Comparison of ENCODE assay signal across 8 cellular contexts in genomic region chr4:20251796-20252655, GRCh38. TPM values are rescaled to one million over a fixed set of nuclear protein-coding genes. Genes with fewer than 3 reads are reported as not detected.
DNase-seq lines count a peak whose midpoint lies in the region; FAIRE-seq and TF ChIP-seq lines count a peak whose summit lies in the region.

TSS of gene SLIT2 (plus strand) at chr4:20251905. CDS start at chr4:20253816, 1,911 bp downstream.

- H2BK15ac ChIP-seq in H1 (ENCODE audit: low read length), result no peak within 1 kb of the TSS

- H3K9ac ChIP-seq in MM.1S (ENCODE audit: low read length), result peak within 1 kb of the TSS; percentile 43; the same call in 1 of the 2 replicates
- H3K9ac ChIP-seq in H1 (replicated peaks in 1 of 4; ENCODE audit: extremely low read depth in 1 of 4, low read depth in 3 of 4, low read length in 3 of 4), result peak within 1 kb of the TSS; percentile 31 to 72 (median 40); a peak in 6 of 7 replicates

- no peak within 1 kb of the TSS for H4K91ac ChIP-seq in H1 (replicated peaks; ENCODE audit: insufficient read length, low read length)

- no peak for TF ChIP-seq RAD21 in H1 (IDR thresholded peaks at IDR 0.05 in 1 of 2, conservative IDR thresholded peaks at IDR 0.05 in 1 of 2; ENCODE audit: low read depth in 2 of 2, low read length in 2 of 2)

- peak within 1 kb of the TSS; percentile 31 for H3K27ac Mint-ChIP-seq in T-helper 1 cell treated with Interleukin-12 subunit alpha and Interleukin-12 subunit beta and Interleukin-4 antibody, amounts not matched to agents 30 μg/mL and 1 μg/mL, for 36 hours

- 0 out of 2 replicates have a peak, but pooled peaks cover 3% of the 10 kb centered on the region for H3K4me1 ChIP-seq in HEK293 (ENCODE audit: control insufficient read depth, insufficient read depth, low read length)
- no peaks in the 10 kb centered on the region; the same call in 1 of the 2 replicates for H3K4me1 ChIP-seq in MM.1S (ENCODE audit: low read length)
- H3K4me1 ChIP-seq in H1 (replicated peaks in 1 of 4; ENCODE audit: control insufficient read depth in 3 of 4, insufficient read depth in 4 of 4, low read length in 3 of 4), result peaks cover 2 to 27% (median 16%) of the 10 kb centered on the region in 4 experiments; a peak in 6 of 7 replicates

- peaks cover 2% of the 10 kb centered on the region for H3K4me1 Mint-ChIP-seq in T-helper 1 cell treated with Interleukin-12 subunit alpha and Interleukin-12 subunit beta and Interleukin-4 antibody, amounts not matched to agents 30 μg/mL and 1 μg/mL, for 36 hours (ENCODE audit: low read depth)

- peak within 1 kb of the TSS; percentile 84 for H3K4me3 ChIP-seq in HEK293 (ENCODE audit: low read depth, low read length)
- peak within 1 kb of the TSS; percentile 76 for H3K4me3 ChIP-seq in MM.1S (ENCODE audit: low read length)
- peak within 1 kb of the TSS; percentile 78 to 86 (median 80) for H3K4me3 ChIP-seq in H1 (ENCODE audit: extremely low read depth in 1 of 4, insufficient read depth in 2 of 4, low read depth in 3 of 4, low read length in 4 of 4)

- H3K79me2 ChIP-seq in MM.1S (ENCODE audit: low read length), result no peaks in the 10 kb centered on the region
- no peaks in the 10 kb centered on the region for H3K79me2 ChIP-seq in H1 (ENCODE audit: control insufficient read depth in 1 of 2, insufficient read depth in 2 of 2, low read length in 2 of 2)

- H2AK5ac ChIP-seq in H1 (ENCODE audit: low read depth, low read length), result no peak within 1 kb of the TSS

- peak; percentile 76 to 77; a peak in 2 of 3 replicates for TF ChIP-seq POLR2A in H1 (IDR thresholded peaks at IDR 0.05; ENCODE audit: control extremely low read depth in 1 of 2, low read depth in 2 of 2, low read length in 2 of 2)

- FAIRE-seq in H1 (lab: Jason Lieb, UNC), result no peak

- H3K23me2 ChIP-seq in H1 (ENCODE audit: low read depth, low read length), result peaks cover 33% of the 10 kb centered on the region

- CTCF ChIA-PET in HEK293 (lab: Yijun Ruan, JAX), result interaction anchor here (1.1 kb wide), 1 partner anchor 25 kb away, joined by 3 read pairs; no protein-coding TSS in a partner anchor
- CTCF ChIA-PET in H1 (lab: Charles Lee; ENCODE audit: partially characterized antibody), result interaction anchor here (1.5 kb wide), 1 partner anchor 15 kb away, joined by 5 read pairs; no protein-coding TSS in a partner anchor

- no peak within 1 kb of the TSS for H3K14ac ChIP-seq in H1 (ENCODE audit: insufficient read length)

- POLR2A ChIA-PET in HEK293 (lab: Yijun Ruan, JAX) (interaction anchor here (0.7 to 3.6 kb wide), 15 partner anchors 8 to 507 kb away, joined by 3 to 26 read pairs (median 3); no protein-coding TSS in a partner anchor), H1 (lab: Charles Lee; ENCODE audit: partially characterized antibody) (interaction anchor here (0.6 to 3.6 kb wide), 25 partner anchors 8 to 1560 kb away, joined by 3 to 19 read pairs (median 3); no protein-coding TSS in a partner anchor)

- H2BK5ac ChIP-seq in H1 (ENCODE audit: low read depth, low read length), result no peak within 1 kb of the TSS

- H3K4me2 ChIP-seq in MM.1S (ENCODE audit: low read depth, low read length) (peak within 1 kb of the TSS; percentile 100), H1 (ENCODE audit: insufficient read depth in 1 of 2, low read depth in 2 of 2, low read length in 2 of 2) (peak within 1 kb of the TSS; percentile 94 to 99)

- DNase-seq in NCI-H748 (lab: John Stamatoyannopoulos, UW; ENCODE audit: unreplicated experiment) (peak; percentile 76), NCI-H748 treated with DMSO at 0.1 percent for 48 hours (lab: John Stamatoyannopoulos, UW) (no peak), MM.1S (peak; percentile 87), H1 (ENCODE audit: low read depth in 1 of 2, low spot score in 2 of 2) (peak in 1 of 2 experiments; percentile 93), medulla oblongata (ENCODE audit: extremely low spot score) (peak; percentile 51), superior temporal gyrus (ENCODE audit: extremely low spot score) (peak; percentile 62)

- no peaks in the 10 kb centered on the region; the same call in 1 of the 2 replicates for H3F3A ChIP-seq in MM.1S (ENCODE audit: insufficient read depth, low read length)

- H3K18ac ChIP-seq in H1 (ENCODE audit: extremely low read depth, low read length), result peak within 1 kb of the TSS; percentile 78

- no peaks in the 10 kb centered on the region for H3K79me1 ChIP-seq in H1 (ENCODE audit: low read depth, low read length)

- peaks cover 2% of the 10 kb centered on the region for H3K36me3 Mint-ChIP-seq in T-helper 1 cell treated with Interleukin-12 subunit alpha and Interleukin-12 subunit beta and Interleukin-4 antibody, amounts not matched to agents 30 μg/mL and 1 μg/mL, for 36 hours (ENCODE audit: low read depth)

- peak within 1 kb of the TSS; percentile 94 for H3K27ac ChIP-seq in HEK293 (ENCODE audit: extremely low read depth, low read depth, low read length)
- no peak within 1 kb of the TSS for H3K27ac ChIP-seq in MM.1S (ENCODE audit: low read length)
- no peak within 1 kb of the TSS for H3K27ac ChIP-seq in H1 (ENCODE audit: low read depth, low read length)

- H3K27me3 ChIP-seq in MM.1S (replicated peaks; ENCODE audit: insufficient read depth, low read length) (peaks cover 11% of the 10 kb centered on the region; the same call in 1 of the 2 replicates), H1 (replicated peaks in 1 of 4; ENCODE audit: control insufficient read depth in 3 of 4, extremely low read depth in 1 of 4, insufficient read depth in 3 of 4, low read length in 3 of 4) (peaks cover 31 to 61% (median 48%) of the 10 kb centered on the region in 4 experiments)

- H4K20me1 ChIP-seq in MM.1S (ENCODE audit: insufficient read depth, low read length), result no peaks in the 10 kb centered on the region
- H4K20me1 ChIP-seq in H1 (replicated peaks in 1 of 2; ENCODE audit: control insufficient read depth in 1 of 2, insufficient read depth in 2 of 2, low read length in 2 of 2), result peaks cover 18 to 25% of the 10 kb centered on the region in 2 experiments

- TF ChIP-seq CTCF in HEK293 (tag by site-specific recombination; IDR thresholded peaks at IDR 0.05), result no peak
- TF ChIP-seq CTCF in MM.1S (IDR thresholded peaks at IDR 0.05; ENCODE audit: low read length), result no peak
- no peak for TF ChIP-seq CTCF in H1 (IDR thresholded peaks at IDR 0.05; ENCODE audit: control extremely low read depth in 1 of 3, insufficient read depth in 1 of 3, low read depth in 1 of 3, low read length in 3 of 3)

- H4K5ac ChIP-seq in H1 (ENCODE audit: insufficient read length, low read depth, low read length), result no peak within 1 kb of the TSS

- H3K23ac ChIP-seq in H1 (ENCODE audit: insufficient read length), result no peak within 1 kb of the TSS

- H3K27me3 Mint-ChIP-seq in T-helper 1 cell treated with Interleukin-12 subunit alpha and Interleukin-12 subunit beta and Interleukin-4 antibody, amounts not matched to agents 30 μg/mL and 1 μg/mL, for 36 hours (ENCODE audit: low read depth), result peaks cover 54% of the 10 kb centered on the region

- peak within 1 kb of the TSS; percentile 98 for H2AFZ ChIP-seq in MM.1S (ENCODE audit: low read length)
- peak within 1 kb of the TSS; percentile 81 for H2AFZ ChIP-seq in H1 (ENCODE audit: low read length)

- no peak within 1 kb of the TSS for H2BK120ac ChIP-seq in H1 (replicated peaks; ENCODE audit: low read depth, low read length)

- H2BK20ac ChIP-seq in H1 (ENCODE audit: low read length), result no peak within 1 kb of the TSS

- no peak for TF ChIP-seq EP300 in H1 (IDR thresholded peaks at IDR 0.05; ENCODE audit: borderline replicate concordance in 1 of 2, low read depth in 2 of 2, low read length in 2 of 2)

- peak within 1 kb of the TSS; percentile 60 for H3K4me3 Mint-ChIP-seq in T-helper 1 cell treated with Interleukin-12 subunit alpha and Interleukin-12 subunit beta and Interleukin-4 antibody, amounts not matched to agents 30 μg/mL and 1 μg/mL, for 36 hours

- no peak within 1 kb of the TSS for H3K56ac ChIP-seq in H1 (replicated peaks; ENCODE audit: insufficient read length, low read depth, low read length)

- WGBS in H1 (ENCODE audit: extremely low coverage in 1 of 2, insufficient coverage in 1 of 2, insufficient read length in 1 of 2, insufficient replicate concordance in 2 of 2, low coverage in 1 of 2, low lambda C conversion rate in 2 of 2, missing lambda C conversion rate in 1 of 2), 2 experiments, result 1% methylated on average over 23 of the region's 85 CpGs; no CpG with 5 or more reads in 1 of the 2 experiments

- H3K9me3 Mint-ChIP-seq in T-helper 1 cell treated with Interleukin-12 subunit alpha and Interleukin-12 subunit beta and Interleukin-4 antibody, amounts not matched to agents 30 μg/mL and 1 μg/mL, for 36 hours, result no peaks in the 10 kb centered on the region

- H3K9me3 ChIP-seq in HEK293 (ENCODE audit: control insufficient read depth, insufficient read depth, low read depth, low read length), result no peaks in the 10 kb centered on the region
- H3K9me3 ChIP-seq in MM.1S (replicated peaks; ENCODE audit: insufficient read depth, low read length), result no peaks in the 10 kb centered on the region
- no peaks in the 10 kb centered on the region for H3K9me3 ChIP-seq in H1 (ENCODE audit: insufficient read depth in 2 of 2, low read depth in 1 of 2, low read length in 1 of 2)

- peak within 1 kb of the TSS; percentile 81 for H4K8ac ChIP-seq in H1 (ENCODE audit: extremely low read depth, insufficient read depth, low read length)

- no peaks in the 10 kb centered on the region for H3K9me2 ChIP-seq in MM.1S (replicated peaks; ENCODE audit: insufficient read depth, low read length)

- H2BK12ac ChIP-seq in H1 (ENCODE audit: low read depth, low read length), result no peak within 1 kb of the TSS

- no peak within 1 kb of the TSS for H3K4ac ChIP-seq in H1 (replicated peaks; ENCODE audit: insufficient read length, low read depth, low read length)

- H3K36me3 ChIP-seq in HEK293 (ENCODE audit: control insufficient read depth in 2 of 2, insufficient read depth in 1 of 2, low read length in 2 of 2), result peaks cover 0 to 44% of the 10 kb centered on the region in 2 experiments; a peak in 1 of 3 replicates
- H3K36me3 ChIP-seq in MM.1S (replicated peaks; ENCODE audit: insufficient read depth, low read length), result no peaks in the 10 kb centered on the region
- no peaks in the 10 kb centered on the region for H3K36me3 ChIP-seq in H1 (ENCODE audit: control insufficient read depth in 2 of 4, insufficient read depth in 4 of 4, low read length in 3 of 4)

TF ChIP-seq in HEK293, 187 proteins besides CTCF, POLR2A, EP300 and RAD21 (continues in another document):
- TF ChIP-seq ZBTB1 (tag by site-specific recombination; IDR thresholded peaks at IDR 0.05), result no peak
- peak; percentile 63 for TF ChIP-seq SP3 (tag by site-specific recombination; IDR thresholded peaks at IDR 0.05)

TF ChIP-seq in H1, 55 proteins besides CTCF, POLR2A, EP300 and RAD21 (continues in another document):
- peak; percentile 94 for TF ChIP-seq TAF1 (IDR thresholded peaks at IDR 0.05; ENCODE audit: low read depth, low read length)

RNA-seq across cellular contexts. Expression of gene SLIT2, which starts in this region (rescaled TPM):
- 11.7 and 13.7 TPM in 2 replicates for total RNA-seq in H1 (2021; fragmentation: NEBNext Ultra II Directional; extraction: Animal tissue kit (Norgen Biotek cat#: 25700))
- 1.9 and 2.0 TPM in 2 replicates for polyA plus RNA-seq in H1 (2011; rRNA removed)
- polyA plus RNA-seq in H1 (2011; cell fraction: cytosol; rRNA removed), result 2.1 TPM
- 4.0 TPM for polyA plus RNA-seq in H1 (2011; cell fraction: nucleus; rRNA removed)
- polyA plus RNA-seq in H1 (2012, experiment 1 of 2), result 3.0 to 5.6 TPM (median 3.6 TPM) in 4 replicates
- polyA plus RNA-seq in H1 (2012, experiment 2 of 2), result 0.29 TPM
- 13.6 TPM for polyA plus RNA-seq in H1 (2013, experiment 1 of 2)
- 11.7 TPM for polyA plus RNA-seq in H1 (2013, experiment 2 of 2)
- 7.2 and 7.4 TPM in 2 replicates for polyA minus RNA-seq in H1 (2011; rRNA and poly(A)+ RNA removed)
- 4.4 TPM for polyA minus RNA-seq in H1 (2011; cell fraction: cytosol; rRNA and poly(A)+ RNA removed)
- 13.5 TPM for polyA minus RNA-seq in H1 (2011; cell fraction: nucleus; rRNA and poly(A)+ RNA removed)
